Comparison of ENCODE assay signal across 8 cellular contexts in the genomic region with DNA sequence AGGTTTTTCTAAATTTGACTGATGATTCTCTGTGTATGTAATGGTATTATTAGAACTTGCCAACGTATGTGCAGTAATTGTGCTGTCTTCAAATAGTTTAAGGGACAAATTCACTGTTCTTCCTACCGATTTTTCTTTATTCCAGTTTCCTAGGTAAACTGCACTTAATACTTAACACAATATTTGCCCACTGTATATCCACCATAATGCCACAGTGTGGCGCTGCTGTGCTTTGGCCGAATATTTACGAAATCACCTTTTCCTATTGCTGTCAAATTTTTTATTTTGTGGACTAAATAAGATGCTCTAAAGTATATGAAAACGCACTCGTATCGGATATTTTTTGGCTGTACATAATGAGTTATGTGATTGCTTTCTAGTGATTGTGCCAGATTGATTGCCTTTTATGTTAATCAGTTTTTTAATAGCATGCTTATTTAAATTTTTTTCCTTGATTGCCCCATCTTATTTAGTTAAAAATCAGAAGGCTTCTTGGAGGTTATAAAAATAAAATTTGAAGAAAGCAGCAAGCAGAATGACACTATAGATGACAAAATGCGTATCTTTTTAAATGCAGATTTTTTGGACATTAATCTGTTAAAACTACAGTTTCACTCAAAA. TPM values are rescaled to one million over a fixed set of nuclear protein-coding genes. Genes with fewer than 3 reads are reported as not detected.
DNase-seq lines count a peak whose midpoint lies in the region; ATAC-seq and TF ChIP-seq lines count a peak whose summit lies in the region.

No MANE protein-coding gene starts in this region.

- BruUV-seq in A673 (replicated peaks; lab: Mats Ljungman, UMichigan): no TSS peak

- peak; percentile 83 for ATAC-seq in T-helper 17 cell
- ATAC-seq in left colon: peak; percentile 49

- CTCF ChIA-PET in A673 (lab: Charles Lee): no interaction called here

- intact Hi-C loops in A673 (cut with micrococcal nuclease; ENCODE audit: unreplicated experiment): loop anchor here (5.0 kb wide), 1 partner anchor 949 kb away; no protein-coding TSS in a partner anchor
- intact Hi-C loops in left colon (cut with DNase I, micrococcal nuclease): no loop called here

- H3K27me3 ChIP-seq in A673 (replicated peaks; ENCODE audit: insufficient read depth, low read depth, low read length, poor library complexity): no peaks in the 10 kb centered on the region

- peaks cover 59% of the 10 kb centered on the region for H3K36me3 ChIP-seq in A673 (ENCODE audit: insufficient read depth, low read length, poor library complexity, severe bottlenecking)

- H3K4me1 Mint-ChIP-seq in T-helper 17 cell: peaks cover 29% of the 10 kb centered on the region

- H3K4me3 ChIP-seq in A673 (ENCODE audit: low read depth, low read length, poor library complexity, severe bottlenecking): no peak overlapping the region
- no peak overlapping the region for H3K4me3 ChIP-seq in LNCaP clone FGC (ENCODE audit: low read depth, low read length)
- H3K4me3 ChIP-seq in cardiac fibroblast (replicated peaks in 1 of 2; ENCODE audit: low read depth in 2 of 2, low read length in 2 of 2): no peak overlapping the region

- DNase-seq in A673 (ENCODE audit: low spot score) (peak; percentile 71), LNCaP clone FGC (ENCODE audit: low read depth) (no peak), T-helper 17 cell (peak; percentile 11 to 23 (median 15)), cardiac fibroblast (ENCODE audit: low read depth in 2 of 2) (peak; percentile 70 to 80), left colon (peak in 1 of 2 donors; percentile 41), OCI-M2 (lab: John Stamatoyannopoulos, UW; ENCODE audit: unreplicated experiment) (no peak)
- DNase-seq in stimulated activated CD8-positive, alpha-beta memory T cell treated with anti-CD3 and anti-CD28 coated beads, Interleukin-4, amount 100 ng/mL, for 48 hours: peak; percentile 56

- POLR2A ChIA-PET in A673 (lab: Charles Lee; ENCODE audit: low non-redundant PET): no interaction called here

- no peak overlapping the region for H3K4me3 Mint-ChIP-seq in T-helper 17 cell

- peaks cover 16% of the 10 kb centered on the region for H3K36me3 Mint-ChIP-seq in T-helper 17 cell (ENCODE audit: low read depth)

- H3K4me1 ChIP-seq in A673 (ENCODE audit: insufficient read depth, low read length, poor library complexity, severe bottlenecking): peaks cover 15% of the 10 kb centered on the region

- no peaks in the 10 kb centered on the region for H3K27me3 Mint-ChIP-seq in T-helper 17 cell

- H3K9me3 ChIP-seq in A673 (ENCODE audit: low read depth, low read length, poor library complexity, severe bottlenecking) (no peaks in the 10 kb centered on the region), T-helper 17 cell (ENCODE audit: control insufficient read depth, low read length, poor library complexity, severe bottlenecking) (no peaks in the 10 kb centered on the region)

- no peak overlapping the region for H3K27ac ChIP-seq in A673 (ENCODE audit: low read depth, low read length, poor library complexity, severe bottlenecking)

- peak overlapping the region; percentile 41 for H3K27ac Mint-ChIP-seq in T-helper 17 cell

- TF ChIP-seq CTCF in A673 (conservative IDR thresholded peaks at IDR 0.05; ENCODE audit: low read depth, low read length): peak; percentile 97
- peak; percentile 67 for TF ChIP-seq CTCF in GM12874 (IDR thresholded peaks at IDR 0.05; ENCODE audit: insufficient read depth, low read depth, low read length)
- TF ChIP-seq CTCF in LNCaP clone FGC (IDR thresholded peaks at IDR 0.05; ENCODE audit: control insufficient read depth, extremely low read depth, insufficient read depth): peak; percentile 97
- peak; percentile 90 for TF ChIP-seq CTCF in cardiac fibroblast (IDR thresholded peaks at IDR 0.05; ENCODE audit: low read depth, low read length)

RNA-seq across cellular contexts. Expression of gene AASDHPPT, which starts 10.5 kb away (rescaled TPM):
- total RNA-seq in A673 (2021) (83.8 and 96.6 TPM in 2 replicates), T-helper 17 cell (10 to 100 TPM; 18.9 to 19.1 TPM), left colon (10 to 100 TPM; 15.8 to 17.6 TPM)

RNA-seq across cellular contexts. Expression of gene KBTBD3, which starts 10.8 kb away (rescaled TPM):
- total RNA-seq in A673 (2021) (3.2 and 4.8 TPM in 2 replicates), T-helper 17 cell (1 to 10 TPM; 4.8 to 5.7 TPM), left colon (1 to 10 TPM; 5.5 to 6.5 TPM)

Comparison
In these comparisons a context has a peak if more than half of its experiments do, and no peak if none do; other contexts are left out.
1. DNase-seq: peak in A673 (single experiment), T-helper 17 cell (3 of 3), cardiac fibroblast (2 of 2) and stimulated activated CD8-positive, alpha-beta memory T cell treated with anti-CD3 and anti-CD28 coated beads, Interleukin-4, amount 100 ng/mL, for 48 hours (single experiment); none in LNCaP clone FGC (single experiment) and OCI-M2 (single experiment).
2. Peak in every context shown above with its lines, with median percentiles within 50 percentile points of each other: CTCF ChIP-seq.